Comparison of ENCODE assay signal across 8 cellular contexts in the genomic region with DNA sequence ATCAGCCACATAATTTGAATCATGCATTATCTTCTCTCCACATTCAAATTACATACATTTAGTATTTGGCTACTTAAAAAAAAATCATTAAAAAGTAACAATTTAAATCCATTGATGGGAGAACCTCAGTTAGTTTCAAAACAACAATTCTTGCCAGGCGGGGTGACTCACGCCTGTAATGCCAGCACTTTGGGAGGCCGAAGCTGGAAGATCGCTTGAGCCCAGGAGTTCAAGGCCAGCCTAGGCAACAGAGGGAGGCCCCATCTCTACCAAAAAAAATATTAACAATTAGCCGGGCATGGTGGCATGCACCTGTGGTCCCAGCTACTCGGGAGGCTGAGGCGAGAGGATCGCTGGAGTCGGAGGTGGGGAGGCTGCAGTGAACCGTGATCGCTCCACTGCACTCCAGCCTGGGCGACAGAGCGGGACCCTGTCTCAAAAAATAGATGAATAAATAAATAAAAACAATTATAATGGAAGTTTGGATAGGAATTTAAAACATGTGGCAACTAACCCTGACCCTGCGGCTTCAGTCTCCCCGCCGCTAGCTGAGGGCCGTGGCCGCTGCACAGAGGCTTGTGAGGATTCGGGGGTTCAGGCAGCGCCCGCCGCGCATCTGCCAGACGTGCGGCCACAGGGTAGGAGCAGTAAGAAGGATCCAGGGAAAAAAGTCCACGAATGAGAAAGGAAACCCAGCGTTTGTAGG. TPM values are rescaled to one million over a fixed set of nuclear protein-coding genes. Genes with fewer than 3 reads are reported as not detected.
DNase-seq lines count a peak whose midpoint lies in the region; ATAC-seq and TF ChIP-seq lines count a peak whose summit lies in the region.

No MANE protein-coding gene starts in this region.

- no peak for TF ChIP-seq RAD21 in neural cell (conservative IDR thresholded peaks at IDR 0.05)

- no peaks in the 10 kb centered on the region for H3K9me2 ChIP-seq in MM.1S (replicated peaks; ENCODE audit: insufficient read depth, low read length)
- no peaks in the 10 kb centered on the region for H3K9me2 ChIP-seq in neural cell (ENCODE audit: insufficient read depth, low read length)

- H3K4me3 ChIP-seq in BLaER1 treated with 17β-estradiol and CSF1 and Interleukin-3, amounts not matched to agents 10 nM and 100 nM, result peak overlapping the region; percentile 85 to 98 (median 91)
- peak overlapping the region; percentile 75 for H3K4me3 ChIP-seq in MM.1S (ENCODE audit: low read length)
- H3K4me3 ChIP-seq in dorsolateral prefrontal cortex, result peak overlapping the region; percentile 63 to 99 (median 89)
- peak overlapping the region; percentile 87 for H3K4me3 ChIP-seq in neural cell (ENCODE audit: low read length)

- ATAC-seq in GM19324 (IDR thresholded peaks at IDR 0.05; ENCODE audit: low FRiP score, unreplicated experiment) (no peak), GM18520 (IDR thresholded peaks at IDR 0.05; ENCODE audit: unreplicated experiment) (no peak)

- TF ChIP-seq CTCF in MM.1S (IDR thresholded peaks at IDR 0.05; ENCODE audit: low read length), result no peak
- no peak for TF ChIP-seq CTCF in dorsolateral prefrontal cortex (IDR thresholded peaks at IDR 0.05 in 54 of 56, conservative IDR thresholded peaks at IDR 0.05 in 2 of 56; ENCODE audit: low read depth in 1 of 56, partially characterized antibody in 56 of 56)
- no peak for TF ChIP-seq CTCF in neural cell (IDR thresholded peaks at IDR 0.05; ENCODE audit: poor library complexity, severe bottlenecking)

- H4K20me1 ChIP-seq in BLaER1 treated with 17β-estradiol and CSF1 and Interleukin-3, amounts not matched to agents 10 nM and 100 nM, result peaks cover 0 to 28% (median 7%) of the 10 kb centered on the region in 11 experiments; a peak in 11 of 22 replicates
- H4K20me1 ChIP-seq in MM.1S (ENCODE audit: insufficient read depth, low read length), result no peaks in the 10 kb centered on the region
- no peaks in the 10 kb centered on the region for H4K20me1 ChIP-seq in neural cell (ENCODE audit: insufficient read depth)

- peaks cover 54 to 72% (median 65%) of the 10 kb centered on the region in 10 experiments for H3K4me1 ChIP-seq in BLaER1 treated with 17β-estradiol and CSF1 and Interleukin-3, amounts not matched to agents 10 nM and 100 nM
- peaks cover 36% of the 10 kb centered on the region for H3K4me1 ChIP-seq in MM.1S (ENCODE audit: low read length)

- H2AFZ ChIP-seq in MM.1S (ENCODE audit: low read length) (peak overlapping the region; percentile 89), neural cell (ENCODE audit: low read depth, low read length) (peak overlapping the region; percentile 87)

- no peaks in the 10 kb centered on the region for H3K9me3 ChIP-seq in BLaER1 treated with 17β-estradiol and CSF1 and Interleukin-3, amounts not matched to agents 10 nM and 100 nM (replicated peaks in 1 of 11)
- H3K9me3 ChIP-seq in MM.1S (replicated peaks; ENCODE audit: insufficient read depth, low read length) (no peaks in the 10 kb centered on the region), neural cell (ENCODE audit: low read length) (no peaks in the 10 kb centered on the region)

- intact Hi-C loops in dorsolateral prefrontal cortex (cut with DNase I), result loop anchor here in 1 of 2 donors (5.0 kb wide), 2 partner anchors 55 to 210 kb away; no protein-coding TSS in a partner anchor

- no peaks in the 10 kb centered on the region for H3K36me3 ChIP-seq in BLaER1 treated with 17β-estradiol and CSF1 and Interleukin-3, amounts not matched to agents 10 nM and 100 nM
- no peaks in the 10 kb centered on the region for H3K36me3 ChIP-seq in MM.1S (replicated peaks; ENCODE audit: insufficient read depth, low read length)
- H3K36me3 ChIP-seq in neural cell (ENCODE audit: insufficient read depth, low read length), result no peaks in the 10 kb centered on the region

- H3K4me2 ChIP-seq in BLaER1 treated with 17β-estradiol and CSF1 and Interleukin-3, amounts not matched to agents 10 nM and 100 nM, result peak overlapping the region; percentile 90 to 98 (median 96)
- H3K4me2 ChIP-seq in MM.1S (ENCODE audit: low read depth, low read length) (peak overlapping the region; percentile 87), neural cell (ENCODE audit: low read length) (peak overlapping the region; percentile 76)

- H3K9ac ChIP-seq in BLaER1 treated with 17β-estradiol and CSF1 and Interleukin-3, amounts not matched to agents 10 nM and 100 nM, result peak overlapping the region; percentile 95 to 99 (median 98)
- H3K9ac ChIP-seq in MM.1S (ENCODE audit: low read length) (peak overlapping the region; percentile 86; the same call in 1 of the 2 replicates), neural cell (ENCODE audit: low read length) (peak overlapping the region; percentile 97)

- no peak for TF ChIP-seq EP300 in neural cell (conservative IDR thresholded peaks at IDR 0.05; ENCODE audit: poor library complexity, severe bottlenecking)

- no peaks in the 10 kb centered on the region for H3K27me3 ChIP-seq in BLaER1 treated with 17β-estradiol and CSF1 and Interleukin-3, amounts not matched to agents 10 nM and 100 nM
- no peaks in the 10 kb centered on the region for H3K27me3 ChIP-seq in MM.1S (replicated peaks; ENCODE audit: insufficient read depth, low read length)
- no peaks in the 10 kb centered on the region for H3K27me3 ChIP-seq in dorsolateral prefrontal cortex
- no peaks in the 10 kb centered on the region for H3K27me3 ChIP-seq in neural cell (ENCODE audit: insufficient read depth, low read depth, low read length)

- DNase-seq in MM.1S (no peak), dorsolateral prefrontal cortex (no peak), NCI-H345 (lab: John Stamatoyannopoulos, UW) (no peak), NCI-H1417 treated with DMSO at 0.1 percent for 48 hours (lab: John Stamatoyannopoulos, UW) (no peak)

- H3K79me2 ChIP-seq in MM.1S (ENCODE audit: low read length) (peaks cover 42% of the 10 kb centered on the region), neural cell (replicated peaks; ENCODE audit: insufficient read depth, low read length) (peaks cover 40% of the 10 kb centered on the region)

- H3K27ac ChIP-seq in BLaER1 treated with 17β-estradiol and CSF1 and Interleukin-3, amounts not matched to agents 10 nM and 100 nM, result peak overlapping the region; percentile 94 to 99 (median 97)
- H3K27ac ChIP-seq in MM.1S (ENCODE audit: low read length), result peak overlapping the region; percentile 82; the same call in 1 of the 2 replicates
- peak overlapping the region; percentile 60 to 99 (median 96) for H3K27ac ChIP-seq in dorsolateral prefrontal cortex
- H3K27ac ChIP-seq in neural cell (ENCODE audit: low read length), result peak overlapping the region; percentile 97

- H3F3A ChIP-seq in MM.1S (ENCODE audit: insufficient read depth, low read length) (peaks cover 31% of the 10 kb centered on the region), neural cell (ENCODE audit: insufficient read depth, low read length, poor library complexity, severe bottlenecking) (no peaks in the 10 kb centered on the region)

TF ChIP-seq in neural cell, 6 proteins besides CTCF, POLR2A, EP300 and RAD21:
- TF ChIP-seq MXI1 (conservative IDR thresholded peaks at IDR 0.05; ENCODE audit: poor library complexity, severe bottlenecking) (no peak), POLR2AphosphoS5 (IDR thresholded peaks at IDR 0.05) (no peak), EZH2 (IDR thresholded peaks at IDR 0.05; ENCODE audit: borderline replicate concordance, insufficient read depth, low read length, poor library complexity, severe bottlenecking) (no peak), TAF1 (IDR thresholded peaks at IDR 0.05; ENCODE audit: low read depth) (no peak), REST (IDR thresholded peaks at IDR 0.05; ENCODE audit: borderline replicate concordance) (no peak), SMC3 (conservative IDR thresholded peaks at IDR 0.05; ENCODE audit: poor library complexity) (no peak)

RNA-seq across cellular contexts. Expression of gene CSGALNACT2, which starts 1.1 kb away (rescaled TPM):
- total RNA-seq in dorsolateral prefrontal cortex, result 10 to 100 TPM; 18.7 to 36.1 (median 23.8) TPM
- 20.3 and 20.7 TPM in 2 replicates for polyA plus RNA-seq in neural cell
- polyA minus RNA-seq in neural cell, result 35.8 and 39.7 TPM in 2 replicates
